In genomic region chr15:44956388-44956787, GRCh38 we compare ENCODE assay signal across 30 cellular contexts. TPM values are rescaled to one million over a fixed set of nuclear protein-coding genes. Genes with fewer than 3 reads are reported as not detected.
"Had no signal": no experiment of that assay in that cellular context is flagged by ENCODE, and none has a peak within 500 bp of the region (broad histone marks: within the 10 kb centered on the region; RNA-seq: fewer than 3 reads in every experiment).

Gene TERB2 (plus strand): TSS chr15:44956687. CDS start chr15:44956719, 32 bp downstream.

- H3K27ac ChIP-seq: coronary artery, esophagus squamous epithelium, heart right ventricle, lower lobe of right lung, psoas muscle, skin epidermis, spleen, transverse colon, upper lobe of right lung, uterus had no signal

- DNase-seq: dermis blood vessel endothelial cell; effector memory CD4-positive, alpha-beta T cell; esophagus squamous epithelium; foreskin melanocyte; glutamatergic neuron; heart right ventricle; hypothalamus; left ventricle myocardium superior; lower lobe of right lung; natural killer cell; nucleus accumbens; psoas muscle; right cardiac atrium; spleen; stimulated activated CD4-positive, alpha-beta T cell treated with anti-CD3 and anti-CD28 coated beads, Interleukin-4, amount 100 ng/mL, for 4 hours; transverse colon; upper lobe of right lung; uterus had no signal

- H3K27ac Mint-ChIP-seq: natural killer cell; stimulated activated memory B cell treated with anti-CD40 and anti-IgM and Interleukin-4, amounts not matched to agents 10 μg/mL and 1 μg/mL and 100 μg/mL, for 72 hours; stimulated activated naive CD8-positive, alpha-beta T cell treated with anti-CD3 and anti-CD28 coated beads, Interleukin-15, Interleukin-2, amounts not matched to agents 100 ng/mL and 50 ng/mL, for 24 hours had no signal

- H3K36me3 Mint-ChIP-seq: natural killer cell; stimulated activated memory B cell treated with anti-CD40 and anti-IgM and Interleukin-4, amounts not matched to agents 10 μg/mL and 1 μg/mL and 100 μg/mL, for 72 hours had no signal

- H3K4me1 ChIP-seq: esophagus squamous epithelium, heart right ventricle, lower lobe of right lung, psoas muscle, spleen, transverse colon, upper lobe of right lung, uterus had no signal

- H3K4me3 Mint-ChIP-seq: natural killer cell; neural crest cell; stimulated activated memory B cell treated with anti-CD40 and anti-IgM and Interleukin-4, amounts not matched to agents 10 μg/mL and 1 μg/mL and 100 μg/mL, for 72 hours; stimulated activated naive CD8-positive, alpha-beta T cell treated with anti-CD3 and anti-CD28 coated beads, Interleukin-15, Interleukin-2, amounts not matched to agents 100 ng/mL and 50 ng/mL, for 24 hours had no signal

- ATAC-seq: heart right ventricle; left ventricle myocardium superior; lower lobe of right lung; natural killer cell; psoas muscle; right cardiac atrium; stimulated activated memory B cell treated with anti-CD40 and anti-IgM and Interleukin-4, amounts not matched to agents 10 μg/mL and 1 μg/mL and 100 μg/mL, for 72 hours; upper lobe of right lung had no signal

- H3K9me3 ChIP-seq: esophagus squamous epithelium, heart right ventricle, lower lobe of right lung, psoas muscle, spleen, transverse colon, upper lobe of right lung, uterus had no signal

- H3K9me3 Mint-ChIP-seq: natural killer cell; neural crest cell; stimulated activated memory B cell treated with anti-CD40 and anti-IgM and Interleukin-4, amounts not matched to agents 10 μg/mL and 1 μg/mL and 100 μg/mL, for 72 hours; stimulated activated naive CD8-positive, alpha-beta T cell treated with anti-CD3 and anti-CD28 coated beads, Interleukin-15, Interleukin-2, amounts not matched to agents 100 ng/mL and 50 ng/mL, for 24 hours had no signal

- H3K27me3 ChIP-seq: esophagus squamous epithelium, spleen, transverse colon, upper lobe of right lung, uterus had no signal

- H3K27me3 Mint-ChIP-seq: stimulated activated memory B cell treated with anti-CD40 and anti-IgM and Interleukin-4, amounts not matched to agents 10 μg/mL and 1 μg/mL and 100 μg/mL, for 72 hours had no signal

- H3K4me1 Mint-ChIP-seq: natural killer cell; neural crest cell; stimulated activated memory B cell treated with anti-CD40 and anti-IgM and Interleukin-4, amounts not matched to agents 10 μg/mL and 1 μg/mL and 100 μg/mL, for 72 hours had no signal

- H3K36me3 ChIP-seq: esophagus squamous epithelium, heart right ventricle, lower lobe of right lung, spleen, transverse colon, upper lobe of right lung, uterus had no signal

- H3K4me3 ChIP-seq: coronary artery, esophagus squamous epithelium, heart right ventricle, lower lobe of right lung, psoas muscle, skin epidermis, spleen, transverse colon, upper lobe of right lung, uterus had no signal

RNA-seq across cellular contexts. Expression of gene TERB2, which starts in this region (rescaled TPM):
- total RNA-seq: dermis blood vessel endothelial cell, endothelial cell of umbilical vein, epithelial cell of proximal tubule, esophagus squamous epithelium, heart right ventricle, left ventricle myocardium superior, lower lobe of right lung, mononuclear cell, neural crest cell, osteocyte, psoas muscle, renal cortical epithelial cell, right cardiac atrium, spleen, transverse colon, upper lobe of right lung, uterus had no signal
- polyA plus RNA-seq: endothelial cell of umbilical vein, heart right ventricle, keratinocyte, psoas muscle, right cardiac atrium, spleen, thymus had no signal
